Comparison of ENCODE assay signal across 9 cellular contexts in genomic region chr1:94095112-94095637, GRCh38. TPM values are rescaled to one million over a fixed set of nuclear protein-coding genes. Genes with fewer than 3 reads are reported as not detected.
DNase-seq lines count a peak whose midpoint lies in the region; ATAC-seq and TF ChIP-seq lines count a peak whose summit lies in the region.
"Had no signal": no experiment of that assay in that cellular context is flagged by ENCODE, and none has a peak within 500 bp of the region (broad histone marks: within the 10 kb centered on the region; RNA-seq: fewer than 3 reads in every experiment).

No MANE protein-coding gene starts in this region.

- DNase-seq in G401 (ENCODE audit: low spot score) (peak; percentile 63), caudate nucleus (lab: John Stamatoyannopoulos, UW) (peak in 30 of 61 donors; percentile 7 to 52 (median 22)), kidney glomerular epithelial cell (lab: John Stamatoyannopoulos, UW) (peak; percentile 76), gastrocnemius medialis (peak; percentile 52 to 72), HK-2 (ENCODE audit: unreplicated experiment) (no peak), COR-L47 (lab: John Stamatoyannopoulos, UW) (no peak)
- DNase-seq in activated naive CD4-positive, alpha-beta T cell treated with anti-CD3 and anti-CD28 coated beads, Interleukin-2, amount 50 U/mL, for 72 hours (ENCODE audit: low spot score in 2 of 2), result no peak
- DNase-seq: amniotic stem cell had no signal

- H3K27ac ChIP-seq in caudate nucleus (ENCODE audit: low read depth, low read length) (peak overlapping the region; percentile 72), gastrocnemius medialis (peak overlapping the region; percentile 71 to 80 (median 73))

- ATAC-seq in gastrocnemius medialis, result peak; percentile 66 to 72
- no peak for ATAC-seq in activated naive CD4-positive, alpha-beta T cell treated with anti-CD3 and anti-CD28 coated beads, Interleukin-2, amount 50 U/mL, for 72 hours
- ATAC-seq in HG02642 (IDR thresholded peaks at IDR 0.05; ENCODE audit: poor library complexity, unreplicated experiment), result no peak

- no peak overlapping the region for H3K27ac Mint-ChIP-seq in activated naive CD4-positive, alpha-beta T cell treated with anti-CD3 and anti-CD28 coated beads, Interleukin-2, amount 50 U/mL, for 72 hours

- H3K36me3 Mint-ChIP-seq in activated naive CD4-positive, alpha-beta T cell treated with anti-CD3 and anti-CD28 coated beads, Interleukin-2, amount 50 U/mL, for 72 hours, result no peaks in the 10 kb centered on the region

- TF ChIP-seq CTCF in gastrocnemius medialis (IDR thresholded peaks at IDR 0.05 in 4 of 5, conservative IDR thresholded peaks at IDR 0.05 in 1 of 5), result no peak

- TF ChIP-seq POLR2A in gastrocnemius medialis (IDR thresholded peaks at IDR 0.05), result no peak

- in situ Hi-C loops in G401 (cut with HindIII; ENCODE audit: low sequenced_read_pairs), result no loop called here
- in situ Hi-C loops in gastrocnemius medialis (cut with MboI; ENCODE audit: low sequenced_read_pairs in 4 of 4), result no loop called here

- no peaks in the 10 kb centered on the region for H3K27me3 ChIP-seq in gastrocnemius medialis

- intact Hi-C loops in gastrocnemius medialis (cut with DNase I; ENCODE audit: low total_unique reads), result no loop called here

- peaks cover 35 to 59% of the 10 kb centered on the region in 2 donors for H3K4me1 ChIP-seq in gastrocnemius medialis

- no peaks in the 10 kb centered on the region for H3K9me3 ChIP-seq in gastrocnemius medialis

- peak overlapping the region in 2 of 4 donors; percentile 6 to 7 for H3K4me3 ChIP-seq in gastrocnemius medialis

- H3K9me3 Mint-ChIP-seq in activated naive CD4-positive, alpha-beta T cell treated with anti-CD3 and anti-CD28 coated beads, Interleukin-2, amount 50 U/mL, for 72 hours, result no peaks in the 10 kb centered on the region

- no peaks in the 10 kb centered on the region for H3K36me3 ChIP-seq in gastrocnemius medialis

RNA-seq across cellular contexts. Expression of gene ABCA4, which starts 25.8 kb away (rescaled TPM):
- 0.62 and 1.8 TPM in 2 replicates for total RNA-seq in G401 (2014; rRNA removed; shearing (Covaris generic))
- not detected for total RNA-seq in gastrocnemius medialis
- total RNA-seq in activated naive CD4-positive, alpha-beta T cell treated with anti-CD3 and anti-CD28 coated beads, Interleukin-2, amount 50 U/mL, for 72 hours, result not detected

Comparison
In these comparisons a context has a peak if more than half of its experiments do, and no peak if none do; other contexts are left out.
1. DNase-seq: peak in G401 (single experiment), kidney glomerular epithelial cell (single experiment) and gastrocnemius medialis (2 of 2); none in HK-2 (single experiment), activated naive CD4-positive, alpha-beta T cell treated with anti-CD3 and anti-CD28 coated beads, Interleukin-2, amount 50 U/mL, for 72 hours (0 of 2) and COR-L47 (single experiment).
2. ATAC-seq: peak in gastrocnemius medialis (2 of 2); none in activated naive CD4-positive, alpha-beta T cell treated with anti-CD3 and anti-CD28 coated beads, Interleukin-2, amount 50 U/mL, for 72 hours (0 of 2) and HG02642 (single experiment).